9 cellular contexts compared by ENCODE assay signal in the genomic region with DNA sequence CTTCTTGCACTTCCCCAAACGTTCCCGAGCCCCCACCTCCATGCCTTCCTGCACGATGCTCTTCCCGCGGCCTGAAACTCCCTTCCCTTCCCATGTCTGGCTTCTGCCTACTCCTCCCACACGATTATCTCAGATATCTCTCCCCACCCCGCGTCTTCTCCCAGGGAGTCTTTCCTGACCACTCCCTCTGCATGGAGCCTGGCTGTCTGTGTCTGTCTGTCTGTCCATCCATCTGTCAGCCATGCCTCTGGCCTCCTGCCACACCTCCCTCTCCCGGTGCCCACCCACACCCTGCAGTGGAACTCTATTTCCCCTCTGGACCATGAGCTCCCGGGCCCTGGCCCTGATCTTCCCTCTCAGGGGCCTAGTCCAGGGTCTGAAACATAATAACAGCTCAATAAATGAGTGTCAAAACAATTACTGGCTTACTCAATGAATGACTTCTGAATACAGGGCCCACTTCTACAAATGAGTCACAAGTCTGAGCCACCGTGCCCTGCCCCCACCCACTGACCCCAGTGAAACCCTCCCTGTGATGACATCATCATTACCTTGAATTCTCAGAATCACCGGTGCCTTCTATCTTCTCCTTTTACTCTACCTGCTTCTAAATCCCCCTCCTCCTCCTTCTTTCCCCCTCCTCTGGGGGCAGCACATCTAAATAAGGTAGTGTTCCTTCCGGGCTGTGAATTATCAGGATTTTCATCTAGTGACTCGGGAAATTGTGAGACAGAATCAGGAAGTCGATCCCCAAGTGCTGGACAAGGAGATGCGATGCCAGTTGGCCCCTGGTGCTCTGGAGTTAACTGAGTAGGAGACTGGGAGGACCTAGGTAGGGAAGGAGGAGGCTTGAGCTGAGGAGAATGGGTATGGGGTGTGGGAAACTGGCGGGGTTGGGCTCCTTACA. TPM values are rescaled to one million over a fixed set of nuclear protein-coding genes. Genes with fewer than 3 reads are reported as not detected.
DNase-seq lines count a peak whose midpoint lies in the region; ATAC-seq and TF ChIP-seq lines count a peak whose summit lies in the region.
"Had no signal": no experiment of that assay in that cellular context is flagged by ENCODE, and none has a peak within 500 bp of the region (broad histone marks: within the 10 kb centered on the region; RNA-seq: fewer than 3 reads in every experiment).

No MANE protein-coding gene starts in this region.

- H3K36me3 Mint-ChIP-seq in stimulated activated naive CD8-positive, alpha-beta T cell treated with anti-CD3 and anti-CD28 coated beads, Interleukin-15, Interleukin-2, amounts not matched to agents 100 ng/mL and 50 ng/mL, for 24 hours (ENCODE audit: low read depth), result no peaks in the 10 kb centered on the region

- TF ChIP-seq CTCF in stomach (IDR thresholded peaks at IDR 0.05), result no peak

- WGBS in stomach, 5 donors, result 63 to 67% (median 65%) methylated on average over 17 of the region's 17 CpGs

- no peak for TF ChIP-seq POLR2A in stomach (IDR thresholded peaks at IDR 0.05)

- TF ChIP-seq EP300 in stomach (IDR thresholded peaks at IDR 0.05), result no peak

- intact Hi-C loops in stomach (cut with DNase I; ENCODE audit: low total_unique reads), result loop anchor here (5.0 kb wide), 1 partner anchor 742 kb away; no protein-coding TSS in a partner anchor

- DNase-seq in NOMO-1 treated with DMSO at 0.1 percent for 48 hours (lab: John Stamatoyannopoulos, UW; ENCODE audit: unreplicated experiment) (peak; percentile 38), NOMO-1 treated with dmso at 0.1 percent for 144 hours (lab: John Stamatoyannopoulos, UW; ENCODE audit: unreplicated experiment) (no peak), left kidney (ENCODE audit: low read depth, low spot score) (peak; percentile 29), NCI-H748 treated with DMSO at 0.1 percent for 48 hours (lab: John Stamatoyannopoulos, UW) (no peak), stomach (no peak)
- peak; percentile 45 for DNase-seq in activated T-cell treated with anti-CD3 and anti-CD28 coated beads, Interleukin-2, amount 50 U/mL, for 1 hour

- peak overlapping the region; percentile 62 for H3K4me3 Mint-ChIP-seq in stimulated activated naive CD8-positive, alpha-beta T cell treated with anti-CD3 and anti-CD28 coated beads, Interleukin-15, Interleukin-2, amounts not matched to agents 100 ng/mL and 50 ng/mL, for 24 hours

- no peaks in the 10 kb centered on the region for H3K9me3 ChIP-seq in stomach

- no peak overlapping the region for H3K4me3 ChIP-seq in stomach

- peak overlapping the region; percentile 92 for H3K27ac Mint-ChIP-seq in stimulated activated naive CD8-positive, alpha-beta T cell treated with anti-CD3 and anti-CD28 coated beads, Interleukin-15, Interleukin-2, amounts not matched to agents 100 ng/mL and 50 ng/mL, for 24 hours

- H3K27me3 Mint-ChIP-seq in stimulated activated naive CD8-positive, alpha-beta T cell treated with anti-CD3 and anti-CD28 coated beads, Interleukin-15, Interleukin-2, amounts not matched to agents 100 ng/mL and 50 ng/mL, for 24 hours, result no peaks in the 10 kb centered on the region

- peak overlapping the region in 1 of 5 donors; percentile 61 for H3K27ac ChIP-seq in stomach
- H3K27ac ChIP-seq: parathyroid adenoma had no signal

- H3K36me3 ChIP-seq in stomach, result no peaks in the 10 kb centered on the region

- H3K4me1 Mint-ChIP-seq in stimulated activated naive CD8-positive, alpha-beta T cell treated with anti-CD3 and anti-CD28 coated beads, Interleukin-15, Interleukin-2, amounts not matched to agents 100 ng/mL and 50 ng/mL, for 24 hours (ENCODE audit: low read depth), result peaks cover 65% of the 10 kb centered on the region

- H3K4me1 ChIP-seq in stomach, result peaks cover 0 to 32% (median 0%) of the 10 kb centered on the region in 4 donors
- H3K4me1 ChIP-seq: parathyroid adenoma had no signal

- no peak for ATAC-seq in HG03097 (IDR thresholded peaks at IDR 0.05; ENCODE audit: low FRiP score, unreplicated experiment)

- H3K27me3 ChIP-seq in stomach, result no peaks in the 10 kb centered on the region

- no peaks in the 10 kb centered on the region for H3K9me3 Mint-ChIP-seq in stimulated activated naive CD8-positive, alpha-beta T cell treated with anti-CD3 and anti-CD28 coated beads, Interleukin-15, Interleukin-2, amounts not matched to agents 100 ng/mL and 50 ng/mL, for 24 hours

RNA-seq across cellular contexts. Expression of gene PLB1, which starts 46.1 kb away (rescaled TPM):
- total RNA-seq in stomach, result 10 to 100 TPM in 1 of 5 donors, 1 to 10 TPM in 3, under 1 TPM in 1; 0.45 to 18.8 (median 5.3) TPM
- 1 to 10 TPM; 1.4 to 3.8 (median 3.1) TPM for polyA plus RNA-seq in stomach

RNA-seq across cellular contexts. Expression of gene FOSL2, which starts 57.1 kb away (rescaled TPM):
- 100 to 1,000 TPM in 3 of 5 donors, 10 to 100 TPM in 2; 50.1 to 227 (median 113) TPM for total RNA-seq in stomach
- 10 to 100 TPM; 24.4 to 40.8 (median 27.6) TPM for polyA plus RNA-seq in stomach

Comparison
In these comparisons a context has a peak if more than half of its experiments do, and no peak if none do; other contexts are left out.
1. DNase-seq: peak in NOMO-1 treated with DMSO at 0.1 percent for 48 hours (single experiment), activated T-cell treated with anti-CD3 and anti-CD28 coated beads, Interleukin-2, amount 50 U/mL, for 1 hour (single experiment) and left kidney (single experiment); none in NOMO-1 treated with dmso at 0.1 percent for 144 hours (single experiment), NCI-H748 treated with DMSO at 0.1 percent for 48 hours (single experiment) and stomach (single experiment).